In genomic region chr10:80407836-80408197, GRCh38 we compare ENCODE assay signal across 8 cellular contexts. TPM values are rescaled to one million over a fixed set of nuclear protein-coding genes. Genes with fewer than 3 reads are reported as not detected.
DNase-seq lines count a peak whose midpoint lies in the region; ATAC-seq and TF ChIP-seq lines count a peak whose summit lies in the region.

No MANE protein-coding gene starts in this region.

- intact Hi-C loops in testis (cut with DNase I; ENCODE audit: low total_unique reads): no loop called here

- 23 to 29% methylated on average over 15 to 16 of the region's 16 CpGs for WGBS in testis, 2 donors

- H3K4me2 ChIP-seq in neural cell (ENCODE audit: low read length): peak overlapping the region; percentile 53

- no peak for TF ChIP-seq EP300 in neural cell (conservative IDR thresholded peaks at IDR 0.05; ENCODE audit: poor library complexity, severe bottlenecking)

- peak overlapping the region; percentile 88 for H2AFZ ChIP-seq in neural cell (ENCODE audit: low read depth, low read length)

- H3K27me3 ChIP-seq in neural cell (ENCODE audit: insufficient read depth, low read depth, low read length) (no peaks in the 10 kb centered on the region), testis (no peaks in the 10 kb centered on the region)

- no peaks in the 10 kb centered on the region for H3F3A ChIP-seq in neural cell (ENCODE audit: insufficient read depth, low read length, poor library complexity, severe bottlenecking)

- H3K36me3 ChIP-seq in neural cell (ENCODE audit: insufficient read depth, low read length) (no peaks in the 10 kb centered on the region), testis (ENCODE audit: low read depth, missing control alignments) (no peaks in the 10 kb centered on the region)

- no peaks in the 10 kb centered on the region for H4K20me1 ChIP-seq in neural cell (ENCODE audit: insufficient read depth)

- no peaks in the 10 kb centered on the region for H3K9me2 ChIP-seq in neural cell (ENCODE audit: insufficient read depth, low read length)

- no peak for TF ChIP-seq RAD21 in neural cell (conservative IDR thresholded peaks at IDR 0.05)

- H3K79me2 ChIP-seq in neural cell (replicated peaks; ENCODE audit: insufficient read depth, low read length): peaks cover 7% of the 10 kb centered on the region

- peaks cover 36% of the 10 kb centered on the region for H3K4me1 ChIP-seq in testis

- DNase-seq in Ammon's horn (ENCODE audit: low spot score) (peak; percentile 45), epithelial cell of proximal tubule (ENCODE audit: low read depth) (no peak), testis (no peak), T-helper 9 cell (no peak)
- DNase-seq in activated CD4-positive, alpha-beta T cell treated with anti-CD3 and anti-CD28 coated beads, Interleukin-2, amount 50 U/mL, for 48 hours: peak; percentile 65 to 76

- no peak for TF ChIP-seq CTCF in epithelial cell of proximal tubule (conservative IDR thresholded peaks at IDR 0.05; ENCODE audit: low read depth, low read length)
- no peak for TF ChIP-seq CTCF in neural cell (IDR thresholded peaks at IDR 0.05; ENCODE audit: poor library complexity, severe bottlenecking)
- TF ChIP-seq CTCF in testis (IDR thresholded peaks at IDR 0.05): no peak

- H3K9ac ChIP-seq in neural cell (ENCODE audit: low read length): peak overlapping the region; percentile 71

- ATAC-seq in GM19397 (IDR thresholded peaks at IDR 0.05; ENCODE audit: unreplicated experiment): peak; percentile 15
- ATAC-seq in HG03571 (IDR thresholded peaks at IDR 0.05; ENCODE audit: unreplicated experiment): peak; percentile 2

- TF ChIP-seq POLR2A in testis (IDR thresholded peaks at IDR 0.05): no peak

- H3K9me3 ChIP-seq in neural cell (ENCODE audit: low read length) (no peaks in the 10 kb centered on the region), testis (no peaks in the 10 kb centered on the region)

- peak overlapping the region; percentile 44 for H3K27ac ChIP-seq in neural cell (ENCODE audit: low read length)
- peak overlapping the region; percentile 95 to 97 for H3K27ac ChIP-seq in testis

- H3K4me3 ChIP-seq in epithelial cell of proximal tubule (ENCODE audit: low read depth, low read length) (peak overlapping the region; percentile 90), neural cell (ENCODE audit: low read length) (peak overlapping the region; percentile 90), testis (peak overlapping the region; percentile 74 to 83)

TF ChIP-seq in neural cell, 6 proteins besides CTCF, POLR2A, EP300 and RAD21:
- TF ChIP-seq SMC3 (conservative IDR thresholded peaks at IDR 0.05; ENCODE audit: poor library complexity): no peak
- TF ChIP-seq POLR2AphosphoS5 (IDR thresholded peaks at IDR 0.05): no peak
- no peak for TF ChIP-seq EZH2 (IDR thresholded peaks at IDR 0.05; ENCODE audit: borderline replicate concordance, insufficient read depth, low read length, poor library complexity, severe bottlenecking)
- TF ChIP-seq MXI1 (conservative IDR thresholded peaks at IDR 0.05; ENCODE audit: poor library complexity, severe bottlenecking): no peak
- no peak for TF ChIP-seq TAF1 (IDR thresholded peaks at IDR 0.05; ENCODE audit: low read depth)
- TF ChIP-seq REST (IDR thresholded peaks at IDR 0.05; ENCODE audit: borderline replicate concordance): no peak

RNA-seq across cellular contexts. Expression of gene PRXL2A, which starts 0.5 kb away (rescaled TPM):
- total RNA-seq in epithelial cell of proximal tubule (50.5 and 52.0 TPM in 2 replicates), testis (100 to 1,000 TPM; 102 to 104 TPM)
- polyA plus RNA-seq in neural cell (56.3 and 60.5 TPM in 2 replicates), testis (ENCODE audit: insufficient read depth, low read depth, low replicate concordance) (106 TPM)
- polyA minus RNA-seq in neural cell: 36.0 and 37.6 TPM in 2 replicates

RNA-seq across cellular contexts. Expression of gene TSPAN14, which starts 46.3 kb away (rescaled TPM):
- 96.7 and 139 TPM in 2 replicates for total RNA-seq in epithelial cell of proximal tubule
- polyA plus RNA-seq in neural cell: 26.3 and 31.5 TPM in 2 replicates
- polyA minus RNA-seq in neural cell: 27.0 and 33.2 TPM in 2 replicates
- 10 to 100 TPM; 61.4 to 64.6 TPM for total RNA-seq in testis
- 59.1 TPM for polyA plus RNA-seq in testis (ENCODE audit: insufficient read depth, low read depth, low replicate concordance)

RNA-seq across cellular contexts. Expression of gene DYDC2, which starts 51.2 kb away (rescaled TPM):
- total RNA-seq in epithelial cell of proximal tubule (0.22 and 2.1 TPM in 2 replicates), testis (1 to 10 TPM; 1.8 to 4.5 TPM)
- polyA plus RNA-seq in neural cell (2.4 and 17.0 TPM in 2 replicates), testis (ENCODE audit: insufficient read depth, low read depth, low replicate concordance) (22.8 TPM)
- 1.2 and 2.5 TPM in 2 replicates for polyA minus RNA-seq in neural cell

RNA-seq across cellular contexts. Expression of gene DYDC1, which starts 51.3 kb away (rescaled TPM):
- total RNA-seq in epithelial cell of proximal tubule (not detected in 2 replicates), testis (10 to 100 TPM; 47.5 to 72.5 TPM)
- polyA plus RNA-seq in neural cell (not detected in 2 replicates), testis (ENCODE audit: insufficient read depth, low read depth, low replicate concordance) (207 TPM)
- not detected in 2 replicates for polyA minus RNA-seq in neural cell

Comparison
In these comparisons a context has a peak if more than half of its experiments do, and no peak if none do; other contexts are left out.
1. DNase-seq: peak in Ammon's horn (single experiment) and activated CD4-positive, alpha-beta T cell treated with anti-CD3 and anti-CD28 coated beads, Interleukin-2, amount 50 U/mL, for 48 hours (2 of 2); none in epithelial cell of proximal tubule (single experiment), testis (single experiment) and T-helper 9 cell (single experiment).
2. Peak in every context shown above with its lines, with median percentiles within 50 percentile points of each other: H3K4me3 ChIP-seq.